Comparison of ENCODE assay signal across 1 cellular context in the genomic region with DNA sequence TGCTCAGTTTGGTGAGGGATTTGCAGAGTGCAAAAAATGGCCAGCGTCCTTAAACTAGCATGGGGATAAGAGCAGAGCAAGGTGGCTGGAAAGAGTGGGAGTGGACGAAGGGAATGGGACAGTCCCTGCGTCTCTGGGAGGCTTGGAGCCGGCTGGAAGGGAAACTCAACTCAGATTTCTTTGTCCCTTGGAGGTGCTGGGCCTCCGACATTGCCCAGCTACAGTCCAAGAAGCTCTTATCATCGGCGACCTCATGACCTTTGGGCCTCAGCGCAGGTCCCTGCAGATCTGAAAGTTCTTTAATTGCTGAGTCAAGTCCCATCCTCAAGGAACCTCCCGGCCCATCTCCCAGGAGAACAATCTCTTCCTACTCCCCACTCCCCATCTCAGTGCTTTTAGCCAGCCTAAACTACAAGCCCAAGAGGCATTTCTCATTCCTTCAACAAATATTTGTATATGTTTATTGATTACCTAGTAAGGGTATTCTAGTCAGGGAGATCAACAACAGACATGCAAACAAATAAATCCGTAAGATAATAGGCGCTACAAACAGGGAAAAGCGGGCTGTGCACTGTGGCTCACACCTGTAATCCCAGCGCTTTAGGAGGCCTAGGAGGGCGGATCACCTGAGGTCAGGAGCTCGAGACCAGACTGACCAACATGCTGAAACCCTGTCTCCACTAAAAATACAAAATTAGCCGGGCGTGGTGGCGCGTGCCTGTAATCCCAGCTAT.
TF ChIP-seq lines count a peak whose summit lies in the region.

No MANE protein-coding gene starts in this region.

TF ChIP-seq in H1, 55 proteins besides CTCF, POLR2A, EP300 and RAD21:
- TF ChIP-seq FOSL1 (IDR thresholded peaks at IDR 0.05; ENCODE audit: insufficient read depth, low read depth, low read length) = no peak
- TF ChIP-seq CHD2 (IDR thresholded peaks at IDR 0.05; ENCODE audit: low read length) = no peak
- TF ChIP-seq SIN3A (conservative IDR thresholded peaks at IDR 0.05 in 1 of 2, IDR thresholded peaks at IDR 0.05 in 1 of 2; ENCODE audit: low read depth in 1 of 2, low read length in 2 of 2) = no peak
- TF ChIP-seq, protein P1, sequence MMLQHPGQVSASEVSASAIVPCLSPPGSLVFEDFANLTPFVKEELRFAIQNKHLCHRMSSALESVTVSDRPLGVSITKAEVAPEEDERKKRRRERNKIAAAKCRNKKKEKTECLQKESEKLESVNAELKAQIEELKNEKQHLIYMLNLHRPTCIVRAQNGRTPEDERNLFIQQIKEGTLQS (IDR thresholded peaks at IDR 0.05; ENCODE audit: insufficient read depth, low read depth, low read length) = no peak
- no peak for TF ChIP-seq ZNF274 (IDR thresholded peaks at IDR 0.05; ENCODE audit: borderline replicate concordance, extremely low read depth, low read length)
- no peak for TF ChIP-seq BCL11A (IDR thresholded peaks at IDR 0.05; ENCODE audit: low read depth in 2 of 2, low read length in 2 of 2)
- TF ChIP-seq NRF1 (IDR thresholded peaks at IDR 0.05; ENCODE audit: low read depth, low read length) = no peak
- TF ChIP-seq, protein P2, sequence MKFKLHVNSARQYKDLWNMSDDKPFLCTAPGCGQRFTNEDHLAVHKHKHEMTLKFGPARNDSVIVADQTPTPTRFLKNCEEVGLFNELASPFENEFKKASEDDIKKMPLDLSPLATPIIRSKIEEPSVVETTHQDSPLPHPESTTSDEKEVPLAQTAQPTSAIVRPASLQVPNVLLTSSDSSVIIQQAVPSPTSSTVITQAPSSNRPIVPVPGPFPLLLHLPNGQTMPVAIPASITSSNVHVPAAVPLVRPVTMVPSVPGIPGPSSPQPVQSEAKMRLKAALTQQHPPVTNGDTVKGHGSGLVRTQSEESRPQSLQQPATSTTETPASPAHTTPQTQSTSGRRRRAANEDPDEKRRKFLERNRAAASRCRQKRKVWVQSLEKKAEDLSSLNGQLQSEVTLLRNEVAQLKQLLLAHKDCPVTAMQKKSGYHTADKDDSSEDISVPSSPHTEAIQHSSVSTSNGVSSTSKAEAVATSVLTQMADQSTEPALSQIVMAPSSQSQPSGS (IDR thresholded peaks at IDR 0.05; ENCODE audit: low read length) = no peak
- no peak for TF ChIP-seq GTF2F1 (IDR thresholded peaks at IDR 0.05; ENCODE audit: borderline replicate concordance, low read depth, low read length)
- TF ChIP-seq MAFK (IDR thresholded peaks at IDR 0.05; ENCODE audit: low read depth, low read length) = no peak
- no peak for TF ChIP-seq YY1 (IDR thresholded peaks at IDR 0.05; ENCODE audit: low read depth, low read length)
- TF ChIP-seq, protein P3, sequence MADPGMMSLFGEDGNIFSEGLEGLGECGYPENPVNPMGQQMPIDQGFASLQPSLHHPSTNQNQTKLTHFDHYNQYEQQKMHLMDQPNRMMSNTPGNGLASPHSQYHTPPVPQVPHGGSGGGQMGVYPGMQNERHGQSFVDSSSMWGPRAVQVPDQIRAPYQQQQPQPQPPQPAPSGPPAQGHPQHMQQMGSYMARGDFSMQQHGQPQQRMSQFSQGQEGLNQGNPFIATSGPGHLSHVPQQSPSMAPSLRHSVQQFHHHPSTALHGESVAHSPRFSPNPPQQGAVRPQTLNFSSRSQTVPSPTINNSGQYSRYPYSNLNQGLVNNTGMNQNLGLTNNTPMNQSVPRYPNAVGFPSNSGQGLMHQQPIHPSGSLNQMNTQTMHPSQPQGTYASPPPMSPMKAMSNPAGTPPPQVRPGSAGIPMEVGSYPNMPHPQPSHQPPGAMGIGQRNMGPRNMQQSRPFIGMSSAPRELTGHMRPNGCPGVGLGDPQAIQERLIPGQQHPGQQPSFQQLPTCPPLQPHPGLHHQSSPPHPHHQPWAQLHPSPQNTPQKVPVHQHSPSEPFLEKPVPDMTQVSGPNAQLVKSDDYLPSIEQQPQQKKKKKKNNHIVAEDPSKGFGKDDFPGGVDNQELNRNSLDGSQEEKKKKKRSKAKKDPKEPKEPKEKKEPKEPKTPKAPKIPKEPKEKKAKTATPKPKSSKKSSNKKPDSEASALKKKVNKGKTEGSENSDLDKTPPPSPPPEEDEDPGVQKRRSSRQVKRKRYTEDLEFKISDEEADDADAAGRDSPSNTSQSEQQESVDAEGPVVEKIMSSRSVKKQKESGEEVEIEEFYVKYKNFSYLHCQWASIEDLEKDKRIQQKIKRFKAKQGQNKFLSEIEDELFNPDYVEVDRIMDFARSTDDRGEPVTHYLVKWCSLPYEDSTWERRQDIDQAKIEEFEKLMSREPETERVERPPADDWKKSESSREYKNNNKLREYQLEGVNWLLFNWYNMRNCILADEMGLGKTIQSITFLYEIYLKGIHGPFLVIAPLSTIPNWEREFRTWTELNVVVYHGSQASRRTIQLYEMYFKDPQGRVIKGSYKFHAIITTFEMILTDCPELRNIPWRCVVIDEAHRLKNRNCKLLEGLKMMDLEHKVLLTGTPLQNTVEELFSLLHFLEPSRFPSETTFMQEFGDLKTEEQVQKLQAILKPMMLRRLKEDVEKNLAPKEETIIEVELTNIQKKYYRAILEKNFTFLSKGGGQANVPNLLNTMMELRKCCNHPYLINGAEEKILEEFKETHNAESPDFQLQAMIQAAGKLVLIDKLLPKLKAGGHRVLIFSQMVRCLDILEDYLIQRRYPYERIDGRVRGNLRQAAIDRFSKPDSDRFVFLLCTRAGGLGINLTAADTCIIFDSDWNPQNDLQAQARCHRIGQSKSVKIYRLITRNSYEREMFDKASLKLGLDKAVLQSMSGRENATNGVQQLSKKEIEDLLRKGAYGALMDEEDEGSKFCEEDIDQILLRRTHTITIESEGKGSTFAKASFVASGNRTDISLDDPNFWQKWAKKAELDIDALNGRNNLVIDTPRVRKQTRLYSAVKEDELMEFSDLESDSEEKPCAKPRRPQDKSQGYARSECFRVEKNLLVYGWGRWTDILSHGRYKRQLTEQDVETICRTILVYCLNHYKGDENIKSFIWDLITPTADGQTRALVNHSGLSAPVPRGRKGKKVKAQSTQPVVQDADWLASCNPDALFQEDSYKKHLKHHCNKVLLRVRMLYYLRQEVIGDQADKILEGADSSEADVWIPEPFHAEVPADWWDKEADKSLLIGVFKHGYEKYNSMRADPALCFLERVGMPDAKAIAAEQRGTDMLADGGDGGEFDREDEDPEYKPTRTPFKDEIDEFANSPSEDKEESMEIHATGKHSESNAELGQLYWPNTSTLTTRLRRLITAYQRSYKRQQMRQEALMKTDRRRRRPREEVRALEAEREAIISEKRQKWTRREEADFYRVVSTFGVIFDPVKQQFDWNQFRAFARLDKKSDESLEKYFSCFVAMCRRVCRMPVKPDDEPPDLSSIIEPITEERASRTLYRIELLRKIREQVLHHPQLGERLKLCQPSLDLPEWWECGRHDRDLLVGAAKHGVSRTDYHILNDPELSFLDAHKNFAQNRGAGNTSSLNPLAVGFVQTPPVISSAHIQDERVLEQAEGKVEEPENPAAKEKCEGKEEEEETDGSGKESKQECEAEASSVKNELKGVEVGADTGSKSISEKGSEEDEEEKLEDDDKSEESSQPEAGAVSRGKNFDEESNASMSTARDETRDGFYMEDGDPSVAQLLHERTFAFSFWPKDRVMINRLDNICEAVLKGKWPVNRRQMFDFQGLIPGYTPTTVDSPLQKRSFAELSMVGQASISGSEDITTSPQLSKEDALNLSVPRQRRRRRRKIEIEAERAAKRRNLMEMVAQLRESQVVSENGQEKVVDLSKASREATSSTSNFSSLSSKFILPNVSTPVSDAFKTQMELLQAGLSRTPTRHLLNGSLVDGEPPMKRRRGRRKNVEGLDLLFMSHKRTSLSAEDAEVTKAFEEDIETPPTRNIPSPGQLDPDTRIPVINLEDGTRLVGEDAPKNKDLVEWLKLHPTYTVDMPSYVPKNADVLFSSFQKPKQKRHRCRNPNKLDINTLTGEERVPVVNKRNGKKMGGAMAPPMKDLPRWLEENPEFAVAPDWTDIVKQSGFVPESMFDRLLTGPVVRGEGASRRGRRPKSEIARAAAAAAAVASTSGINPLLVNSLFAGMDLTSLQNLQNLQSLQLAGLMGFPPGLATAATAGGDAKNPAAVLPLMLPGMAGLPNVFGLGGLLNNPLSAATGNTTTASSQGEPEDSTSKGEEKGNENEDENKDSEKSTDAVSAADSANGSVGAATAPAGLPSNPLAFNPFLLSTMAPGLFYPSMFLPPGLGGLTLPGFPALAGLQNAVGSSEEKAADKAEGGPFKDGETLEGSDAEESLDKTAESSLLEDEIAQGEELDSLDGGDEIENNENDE (IDR thresholded peaks at IDR 0.05; ENCODE audit: insufficient replicate concordance, low read length) = no peak
- no peak for TF ChIP-seq SP1 (IDR thresholded peaks at IDR 0.05; ENCODE audit: low read depth, low read length)
TF ChIP-seq in H1: peak in this region for 0.
